ENCODE assay signal across 25 cellular contexts in the genomic region with DNA sequence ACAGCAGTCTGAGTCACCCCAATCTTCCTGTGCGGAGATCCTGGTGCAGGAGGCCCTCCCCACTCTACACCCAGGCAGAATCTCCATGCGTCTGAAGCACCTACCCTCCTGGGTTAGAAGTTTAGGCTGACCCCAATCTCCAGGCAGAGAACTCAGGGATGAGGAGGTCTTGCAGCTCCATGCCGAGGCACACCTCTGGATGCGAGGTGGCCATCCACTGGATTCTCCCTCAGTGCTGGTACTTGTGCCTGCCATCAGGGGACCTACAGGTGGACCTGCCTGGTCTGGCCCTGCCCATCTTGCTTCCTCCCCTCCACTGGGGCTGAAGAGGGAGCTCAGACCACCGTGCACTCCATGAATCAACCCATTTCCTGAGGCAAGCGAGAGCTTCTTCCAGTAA. TPM values are rescaled to one million over a fixed set of nuclear protein-coding genes. Genes with fewer than 3 reads are reported as not detected.
"Had no signal": no experiment of that assay in that cellular context is flagged by ENCODE, and none has a peak within 500 bp of the region (broad histone marks: within the 10 kb centered on the region; RNA-seq: fewer than 3 reads in every experiment).

No MANE protein-coding gene starts in this region.

- H3K36me3 ChIP-seq: adrenal gland, colonic mucosa, esophagus squamous epithelium, gastroesophageal sphincter, heart right ventricle had no signal

- H3K4me3 ChIP-seq: adrenal gland, body of pancreas, colonic mucosa, esophagus squamous epithelium, gastroesophageal sphincter, heart right ventricle had no signal

- H3K27me3 ChIP-seq: adrenal gland, body of pancreas, colonic mucosa, esophagus squamous epithelium had no signal

- H3K4me1 Mint-ChIP-seq: activated CD4-positive, alpha-beta T cell treated with anti-CD3 and anti-CD28 coated beads for 36 hours; activated naive CD4-positive, alpha-beta T cell treated with anti-CD3 and anti-CD28 coated beads, Interleukin-2, amount 50 U/mL, for 24 hours; activated naive CD8-positive, alpha-beta T cell treated with anti-CD3 and anti-CD28 coated beads for 36 hours; activated naive CD8-positive, alpha-beta T cell treated with anti-CD3 and anti-CD28 coated beads, Interleukin-2, amount 50 U/mL, for 24 hours had no signal

- H3K36me3 Mint-ChIP-seq: activated naive CD4-positive, alpha-beta T cell treated with anti-CD3 and anti-CD28 coated beads, Interleukin-2, amount 50 U/mL, for 24 hours; activated naive CD8-positive, alpha-beta T cell treated with anti-CD3 and anti-CD28 coated beads for 36 hours had no signal

- H3K9me3 Mint-ChIP-seq: activated CD8-positive, alpha-beta T cell treated with anti-CD3 and anti-CD28 coated beads for 36 hours; activated naive CD4-positive, alpha-beta T cell treated with anti-CD3 and anti-CD28 coated beads for 36 hours; activated naive CD4-positive, alpha-beta T cell treated with anti-CD3 and anti-CD28 coated beads, Interleukin-2, amount 50 U/mL, for 24 hours; activated naive CD8-positive, alpha-beta T cell treated with anti-CD3 and anti-CD28 coated beads for 36 hours; activated naive CD8-positive, alpha-beta T cell treated with anti-CD3 and anti-CD28 coated beads, Interleukin-2, amount 50 U/mL, for 24 hours; activated T-cell treated with anti-CD3 and anti-CD28 coated beads, Interleukin-2, amount 50 U/mL, for 4 hours; activated T-helper 1 cell treated with anti-CD3 and anti-CD28 coated beads, Interleukin-12 subunit alpha, Interleukin-12 subunit beta, Interleukin-2, Interleukin-4 antibody, amounts not matched to agents 30 ng/mL and 10 ng/mL and 1 ng/mL, durations not matched to agents 14 hours and 24 hours and 36 hours; activated T-helper 2 cell treated with anti-CD3 and anti-CD28 coated beads, Interferon-gamma antibody, Interleukin-2, Interleukin-4, amounts not matched to agents 10 μg/mL and 5 μg/mL and 100 μg/mL, durations not matched to agents 14 hours and 24 hours and 36 hours had no signal

- H3K4me3 Mint-ChIP-seq: activated CD4-positive, alpha-beta T cell treated with anti-CD3 and anti-CD28 coated beads for 36 hours; activated CD8-positive, alpha-beta T cell treated with anti-CD3 and anti-CD28 coated beads for 36 hours; activated naive CD4-positive, alpha-beta T cell treated with anti-CD3 and anti-CD28 coated beads for 36 hours; activated naive CD4-positive, alpha-beta T cell treated with anti-CD3 and anti-CD28 coated beads, Interleukin-2, amount 50 U/mL, for 24 hours; activated naive CD8-positive, alpha-beta T cell treated with anti-CD3 and anti-CD28 coated beads for 36 hours; activated naive CD8-positive, alpha-beta T cell treated with anti-CD3 and anti-CD28 coated beads, Interleukin-2, amount 50 U/mL, for 24 hours; activated T-cell treated with anti-CD3 and anti-CD28 coated beads, Interleukin-2, amount 50 U/mL, for 4 hours; activated T-helper 1 cell treated with anti-CD3 and anti-CD28 coated beads, Interleukin-12 subunit alpha, Interleukin-12 subunit beta, Interleukin-2, Interleukin-4 antibody, amounts not matched to agents 30 ng/mL and 10 ng/mL and 1 ng/mL, durations not matched to agents 14 hours and 24 hours and 36 hours had no signal

- H3K27ac ChIP-seq: adrenal gland, body of pancreas, colonic mucosa, epithelial cell of prostate, esophagus squamous epithelium, gastroesophageal sphincter, heart right ventricle had no signal

- H3K4me1 ChIP-seq: adrenal gland, body of pancreas, colonic mucosa, esophagus squamous epithelium, gastroesophageal sphincter had no signal

- DNase-seq: activated CD4-positive, CD25-positive, alpha-beta regulatory T cell; activated CD4-positive, CD25-positive, alpha-beta regulatory T cell treated with anti-CD3 and anti-CD28 coated beads, Interleukin-2, amount 50 U/mL, for 72 hours; activated CD8-positive, alpha-beta memory T cell treated with anti-CD3 and anti-CD28 coated beads for 24 hours; activated effector memory CD4-positive, alpha-beta T cell treated with anti-CD3 and anti-CD28 coated beads, Interleukin-2, amount 50 U/mL, for 16 hours; activated T-cell treated with anti-CD3 and anti-CD28 coated beads, Interleukin-2, amount 50 U/mL, for 4 hours; amygdala; aorta; cerebellar nuclear complex; colonic mucosa; effector CD8-positive, alpha-beta T cell; esophagus squamous epithelium; heart right ventricle had no signal

- H3K27ac Mint-ChIP-seq: activated CD4-positive, alpha-beta T cell treated with anti-CD3 and anti-CD28 coated beads for 36 hours; activated CD8-positive, alpha-beta T cell treated with anti-CD3 and anti-CD28 coated beads for 36 hours; activated naive CD4-positive, alpha-beta T cell treated with anti-CD3 and anti-CD28 coated beads for 36 hours; activated naive CD4-positive, alpha-beta T cell treated with anti-CD3 and anti-CD28 coated beads, Interleukin-2, amount 50 U/mL, for 24 hours; activated naive CD8-positive, alpha-beta T cell treated with anti-CD3 and anti-CD28 coated beads for 36 hours; activated naive CD8-positive, alpha-beta T cell treated with anti-CD3 and anti-CD28 coated beads, Interleukin-2, amount 50 U/mL, for 24 hours; activated T-helper 1 cell treated with anti-CD3 and anti-CD28 coated beads, Interleukin-12 subunit alpha, Interleukin-12 subunit beta, Interleukin-2, Interleukin-4 antibody, amounts not matched to agents 30 ng/mL and 10 ng/mL and 1 ng/mL, durations not matched to agents 14 hours and 24 hours and 36 hours; activated T-helper 2 cell treated with anti-CD3 and anti-CD28 coated beads, Interferon-gamma antibody, Interleukin-2, Interleukin-4, amounts not matched to agents 10 μg/mL and 5 μg/mL and 100 μg/mL, durations not matched to agents 14 hours and 24 hours and 36 hours had no signal

- H3K9me3 ChIP-seq: adrenal gland, body of pancreas, colonic mucosa, esophagus squamous epithelium, gastroesophageal sphincter had no signal

RNA-seq across cellular contexts. Expression of a gene that starts 28.8 kb away (rescaled TPM):
- total RNA-seq: activated CD8-positive, alpha-beta T cell treated with anti-CD3 and anti-CD28 coated beads for 36 hours; activated naive CD8-positive, alpha-beta T cell treated with anti-CD3 and anti-CD28 coated beads for 36 hours; activated T-helper 1 cell treated with anti-CD3 and anti-CD28 coated beads, Interleukin-12 subunit alpha, Interleukin-12 subunit beta, Interleukin-2, Interleukin-4 antibody, amounts not matched to agents 30 ng/mL and 10 ng/mL and 1 ng/mL, durations not matched to agents 14 hours and 24 hours and 36 hours; T-helper 1 cell treated with Interleukin-12 subunit alpha and Interleukin-12 subunit beta and Interleukin-4 antibody, amounts not matched to agents 30 ng/mL and 1 ng/mL, for 36 hours had no signal
